Comparison of ENCODE assay signal across 16 cellular contexts in the genomic region with DNA sequence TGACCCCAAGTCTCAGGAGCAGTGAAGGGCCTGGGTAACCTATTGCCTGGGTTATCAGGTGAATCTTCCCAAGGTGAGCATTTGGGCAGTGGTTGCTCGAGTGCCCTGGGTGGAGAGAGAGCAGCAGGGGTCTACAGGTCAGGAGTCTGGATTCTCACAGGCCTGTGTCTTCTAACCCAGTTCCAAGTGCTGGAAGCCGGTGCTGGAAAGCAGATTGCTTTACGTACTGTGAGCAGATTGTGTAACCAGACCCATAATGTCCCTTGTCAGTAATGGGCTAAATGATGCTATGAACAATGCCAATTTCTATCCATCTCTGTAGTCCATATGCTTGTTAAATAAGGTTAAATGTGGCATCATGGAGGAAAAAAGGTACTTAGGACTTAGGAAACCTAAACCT.
DNase-seq lines count a peak whose midpoint lies in the region; ATAC-seq and TF ChIP-seq lines count a peak whose summit lies in the region.
"Had no signal": no experiment of that assay in that cellular context is flagged by ENCODE, and none has a peak within 500 bp of the region (broad histone marks: within the 10 kb centered on the region; RNA-seq: fewer than 3 reads in every experiment).

No MANE protein-coding gene starts in this region.

- peaks cover 56% of the 10 kb centered on the region for H3K4me1 ChIP-seq in mammary epithelial cell (ENCODE audit: insufficient read depth, low read length)

- no peak overlapping the region for H3K4me2 ChIP-seq in mammary epithelial cell (ENCODE audit: insufficient read depth, low read depth, low read length)

- H2AFZ ChIP-seq in mammary epithelial cell (ENCODE audit: low read depth, low read length) = peak overlapping the region; percentile 42

- dilution Hi-C loops in mammary epithelial cell (cut with HindIII; ENCODE audit: low sequenced_read_pairs) = no loop called here

- ATAC-seq in stimulated activated naive CD8-positive, alpha-beta T cell treated with anti-CD3 and anti-CD28 coated beads, Interleukin-15, amount 100 ng/mL, for 72 hours = peak; percentile 15
- no peak for ATAC-seq in stimulated activated naive CD8-positive, alpha-beta T cell treated with anti-CD3 and anti-CD28 coated beads, Interleukin-15, Interleukin-2, amounts not matched to agents 100 U/mL and 50 U/mL, for 24 hours
- no peak for ATAC-seq in HG03135 (IDR thresholded peaks at IDR 0.05; ENCODE audit: unreplicated experiment)

- H3K4me3 ChIP-seq in mammary epithelial cell (replicated peaks in 1 of 3; ENCODE audit: insufficient read depth in 1 of 3, low read depth in 2 of 3, low read length in 3 of 3) = no peak overlapping the region

- no peaks in the 10 kb centered on the region for H4K20me1 ChIP-seq in mammary epithelial cell (ENCODE audit: insufficient read depth, low read length)

- no peaks in the 10 kb centered on the region for H3K36me3 ChIP-seq in mammary epithelial cell (ENCODE audit: insufficient read depth, low read length)

- H3K27me3 Mint-ChIP-seq in stimulated activated naive CD8-positive, alpha-beta T cell treated with anti-CD3 and anti-CD28 coated beads, Interleukin-15, amount 100 ng/mL, for 72 hours = no peaks in the 10 kb centered on the region

- intact Hi-C loops in mammary epithelial cell (cut with micrococcal nuclease) = no loop called here

- H3K4me1 Mint-ChIP-seq in stimulated activated naive CD8-positive, alpha-beta T cell treated with anti-CD3 and anti-CD28 coated beads, Interleukin-15, amount 100 ng/mL, for 72 hours = peaks cover 24% of the 10 kb centered on the region

- DNase-seq in DMS 273 (lab: John Stamatoyannopoulos, UW; ENCODE audit: unreplicated experiment) (peak; percentile 34), DMS 273 treated with DMSO at 0.1 percent for 48 hours (lab: John Stamatoyannopoulos, UW) (no peak), mammary epithelial cell (no peak), LoVo (ENCODE audit: low spot score) (no peak), NOMO-1 treated with dmso at 0.1 percent for 144 hours (lab: John Stamatoyannopoulos, UW; ENCODE audit: unreplicated experiment) (no peak)
- no peak for DNase-seq in stimulated activated naive CD8-positive, alpha-beta T cell treated with anti-CD3 and anti-CD28 coated beads, Interleukin-15, amount 100 ng/mL, for 72 hours
- no peak for DNase-seq in stimulated activated naive CD8-positive, alpha-beta T cell treated with anti-CD3 and anti-CD28 coated beads, Interleukin-15, Interleukin-2, amounts not matched to agents 100 U/mL and 50 U/mL, for 24 hours
- DNase-seq: Calu3; CD4-positive, alpha-beta memory T cell; GF-D8; H9; NCI-H2029; NCI-H510A; NCI-H82 had no signal

- H3K27me3 ChIP-seq in mammary epithelial cell (ENCODE audit: insufficient read depth, low read length) = no peaks in the 10 kb centered on the region

- CTCF ChIA-PET in mammary epithelial cell (lab: Charles Lee; ENCODE audit: low non-redundant PET) = no interaction called here

- no peaks in the 10 kb centered on the region for H3K79me2 ChIP-seq in mammary epithelial cell (ENCODE audit: insufficient read depth, low read length)

- WGBS in mammary epithelial cell (ENCODE audit: low coverage, missing lambda C conversion rate) = 97% methylated on average over 3 of the region's 3 CpGs

- in situ Hi-C loops in mammary epithelial cell (cut with MboI; ENCODE audit: low sequenced_read_pairs in 2 of 2) = loop anchor here (10.0 kb wide), 2 partner anchors 307 to 517 kb away; no protein-coding TSS in a partner anchor

- H3K27ac Mint-ChIP-seq in stimulated activated naive CD8-positive, alpha-beta T cell treated with anti-CD3 and anti-CD28 coated beads, Interleukin-15, amount 100 ng/mL, for 72 hours = peak overlapping the region; percentile 42 to 43
- H3K27ac Mint-ChIP-seq: CD4-positive, alpha-beta memory T cell; H9 had no signal

- H3K4me3 Mint-ChIP-seq in stimulated activated naive CD8-positive, alpha-beta T cell treated with anti-CD3 and anti-CD28 coated beads, Interleukin-15, amount 100 ng/mL, for 72 hours = no peak overlapping the region
- H3K4me3 Mint-ChIP-seq: CD4-positive, alpha-beta memory T cell; H9 had no signal

- H3K27ac ChIP-seq in mammary epithelial cell (ENCODE audit: insufficient read depth, low read depth, low read length) = no peak overlapping the region
- H3K27ac ChIP-seq: 22Rv1 had no signal

- no TSS peak for BruUV-seq in mammary epithelial cell (replicated peaks; lab: Mats Ljungman, UMichigan)

- no peak for TF ChIP-seq CTCF in mammary epithelial cell (conservative IDR thresholded peaks at IDR 0.05 in 1 of 2, IDR thresholded peaks at IDR 0.05 in 1 of 2; ENCODE audit: extremely low read depth in 1 of 2, insufficient read depth in 1 of 2, low read depth in 1 of 2, low read length in 2 of 2)

- no peaks in the 10 kb centered on the region for H3K9me3 ChIP-seq in mammary epithelial cell (replicated peaks; ENCODE audit: insufficient read depth, low read length)

- H3K9me3 Mint-ChIP-seq in stimulated activated naive CD8-positive, alpha-beta T cell treated with anti-CD3 and anti-CD28 coated beads, Interleukin-15, amount 100 ng/mL, for 72 hours = peaks cover 6 to 7% of the 10 kb centered on the region in 2 donors
- H3K9me3 Mint-ChIP-seq: H9 had no signal

- no peak overlapping the region for H3K9ac ChIP-seq in mammary epithelial cell (ENCODE audit: insufficient read depth, low read length)
